In the genomic region with DNA sequence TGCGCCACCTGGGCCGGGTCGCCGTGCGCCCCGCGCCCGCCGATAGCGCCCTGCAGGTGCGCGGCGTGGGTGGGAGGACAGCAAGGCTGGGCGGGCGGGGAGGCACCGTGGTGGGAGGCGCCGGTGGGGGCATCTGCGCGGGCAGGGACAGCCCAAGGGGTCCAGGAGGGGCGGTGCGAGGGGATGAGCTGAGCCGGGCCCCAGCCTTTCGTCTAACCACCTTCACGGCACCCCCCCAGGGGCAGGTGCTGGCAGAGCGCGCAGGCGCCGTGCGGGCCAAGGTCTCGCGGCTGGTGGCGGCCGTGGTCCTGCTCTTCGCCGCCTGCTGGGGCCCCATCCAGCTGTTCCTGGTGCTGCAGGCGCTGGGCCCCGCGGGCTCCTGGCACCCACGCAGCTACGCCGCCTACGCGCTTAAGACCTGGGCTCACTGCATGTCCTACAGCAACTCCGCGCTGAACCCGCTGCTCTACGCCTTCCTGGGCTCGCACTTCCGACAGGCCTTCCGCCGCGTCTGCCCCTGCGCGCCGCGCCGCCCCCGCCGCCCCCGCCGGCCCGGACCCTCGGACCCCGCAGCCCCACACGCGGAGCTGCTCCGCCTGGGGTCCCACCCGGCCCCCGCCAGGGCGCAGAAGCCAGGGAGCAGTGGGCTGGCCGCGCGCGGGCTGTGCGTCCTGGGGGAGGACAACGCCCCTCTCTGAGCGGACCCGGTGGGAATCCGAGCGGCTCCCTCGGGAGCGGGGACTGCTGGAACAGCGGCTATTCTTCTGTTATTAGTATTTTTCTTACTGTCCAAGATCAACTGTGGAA, we compare ENCODE assay signal across 8 cellular contexts. TPM values are rescaled to one million over a fixed set of nuclear protein-coding genes. Genes with fewer than 3 reads are reported as not detected.
DNase-seq lines count a peak whose midpoint lies in the region; ATAC-seq and TF ChIP-seq lines count a peak whose summit lies in the region.

No MANE protein-coding gene starts in this region.

- no peak overlapping the region for H3K27ac ChIP-seq in thoracic aorta

- H3K27me3 Mint-ChIP-seq in immature natural killer cell (ENCODE audit: low read depth in 3 of 3) = peaks cover 10 to 25% (median 15%) of the 10 kb centered on the region in 3 donors

- peak; percentile 82 for DNase-seq in DMS 273 (lab: John Stamatoyannopoulos, UW; ENCODE audit: unreplicated experiment)
- DNase-seq in DMS 273 treated with DMSO at 0.1 percent for 48 hours (lab: John Stamatoyannopoulos, UW) = no peak
- peak; percentile 89 for DNase-seq in NCI-H69 (lab: John Stamatoyannopoulos, UW)
- DNase-seq in activated T-helper 1 cell treated with anti-CD3 and anti-CD28 coated beads, Interleukin-2, amount 50 U/mL, for 16 hours (ENCODE audit: low read depth in 1 of 2, low spot score in 1 of 2) = peak; percentile 44 to 61
- peak in 2 of 3 donors; percentile 30 to 54 for DNase-seq in immature natural killer cell
- DNase-seq in thoracic aorta (ENCODE audit: low spot score) = no peak
- no peak for DNase-seq in middle frontal gyrus (ENCODE audit: extremely low spot score, low spot score)

- no peak for TF ChIP-seq CTCF in thoracic aorta (IDR thresholded peaks at IDR 0.05)

- H3K4me3 ChIP-seq in thoracic aorta = peak overlapping the region; percentile 47

- H3K27me3 ChIP-seq in thoracic aorta (replicated peaks; ENCODE audit: insufficient read depth) = peaks cover 9% of the 10 kb centered on the region

- peaks cover 13 to 17% of the 10 kb centered on the region in 2 donors for H3K4me1 Mint-ChIP-seq in immature natural killer cell

- H3K4me3 Mint-ChIP-seq in immature natural killer cell = peak overlapping the region; percentile 54 to 82 (median 74)

- no peaks in the 10 kb centered on the region for H3K9me3 ChIP-seq in thoracic aorta

- H3K27ac Mint-ChIP-seq in immature natural killer cell = peak overlapping the region in 1 of 6 donors; percentile 49

- H3K36me3 Mint-ChIP-seq in immature natural killer cell = no peaks in the 10 kb centered on the region

- no peaks in the 10 kb centered on the region for H3K9me3 Mint-ChIP-seq in immature natural killer cell

- peaks cover 19 to 52% of the 10 kb centered on the region in 2 donors for H3K4me1 ChIP-seq in thoracic aorta (ENCODE audit: control insufficient read depth in 1 of 2, low read depth in 2 of 2)

- ATAC-seq in thoracic aorta (ENCODE audit: insufficient number of reproducible peaks, low FRiP score, low read depth) (no peak), GM19324 (IDR thresholded peaks at IDR 0.05; ENCODE audit: low FRiP score, unreplicated experiment) (no peak)

- H3K36me3 ChIP-seq in thoracic aorta = no peaks in the 10 kb centered on the region

RNA-seq across cellular contexts. Expression of gene KISS1R, which starts 3.1 kb away (rescaled TPM):
- polyA plus RNA-seq in immature natural killer cell = not detected
- total RNA-seq in thoracic aorta = not detected

RNA-seq across cellular contexts. Expression of gene ARID3A, which starts 5.6 kb away (rescaled TPM):
- polyA plus RNA-seq in immature natural killer cell = 1 to 10 TPM; 1.0 to 1.7 (median 1.4) TPM
- 10 to 100 TPM in 1 of 2 donors, 1 to 10 TPM in 1; 3.3 to 11.2 TPM for total RNA-seq in thoracic aorta

RNA-seq across cellular contexts. Expression of gene R3HDM4, which starts 7.2 kb away (rescaled TPM):
- 100 to 1,000 TPM in 1 of 3 donors, 10 to 100 TPM in 2; 83.5 to 146 (median 85.8) TPM for polyA plus RNA-seq in immature natural killer cell
- 10 to 100 TPM; 37.6 to 42.4 TPM for total RNA-seq in thoracic aorta

RNA-seq across cellular contexts. Expression of gene RNU6-9, which starts 27.0 kb away (rescaled TPM):
- polyA plus RNA-seq in immature natural killer cell = not detected
- not detected for total RNA-seq in thoracic aorta

RNA-seq across cellular contexts. Expression of gene MED16, which starts 27.3 kb away (rescaled TPM):
- 100 to 1,000 TPM in 1 of 3 donors, 10 to 100 TPM in 2; 44.2 to 112 (median 48.0) TPM for polyA plus RNA-seq in immature natural killer cell
- 10 to 100 TPM; 29.1 to 38.0 TPM for total RNA-seq in thoracic aorta

Comparison
In these comparisons a context has a peak if more than half of its experiments do, and no peak if none do; other contexts are left out.
1. DNase-seq: peak in DMS 273 (single experiment), NCI-H69 (single experiment), activated T-helper 1 cell treated with anti-CD3 and anti-CD28 coated beads, Interleukin-2, amount 50 U/mL, for 16 hours (2 of 2) and immature natural killer cell (2 of 3); none in DMS 273 treated with DMSO at 0.1 percent for 48 hours (single experiment), thoracic aorta (single experiment) and middle frontal gyrus (single experiment).